8 cellular contexts compared by ENCODE assay signal in genomic region chr20:9359561-9360308, GRCh38.
DNase-seq lines count a peak whose midpoint lies in the region; ATAC-seq and TF ChIP-seq lines count a peak whose summit lies in the region.

No MANE protein-coding gene starts in this region.

- peak; percentile 60 for TF ChIP-seq CTCF in 22Rv1 (IDR thresholded peaks at IDR 0.05)

- H3K27ac ChIP-seq in 22Rv1: no peak overlapping the region

- ATAC-seq in GM18909 (IDR thresholded peaks at IDR 0.05; ENCODE audit: poor library complexity, unreplicated experiment): peak; percentile 57
- ATAC-seq in HG02938 (IDR thresholded peaks at IDR 0.05; ENCODE audit: unreplicated experiment): no peak
- no peak for ATAC-seq in HG03108 (IDR thresholded peaks at IDR 0.05; ENCODE audit: unreplicated experiment)

- peak; percentile 28 to 63 for DNase-seq in NCI-H526 (lab: John Stamatoyannopoulos, UW)
- DNase-seq in dedifferentiated amniotic fluid mesenchymal stem cell (ENCODE audit: extremely low spot score): peak; percentile 47
- DNase-seq in medulla oblongata (ENCODE audit: extremely low spot score): peak; percentile 73
- no peak for DNase-seq in activated gamma-delta T cell treated with Interleukin-2 at 50 U/mL for 16 hours
